In the genomic region with DNA sequence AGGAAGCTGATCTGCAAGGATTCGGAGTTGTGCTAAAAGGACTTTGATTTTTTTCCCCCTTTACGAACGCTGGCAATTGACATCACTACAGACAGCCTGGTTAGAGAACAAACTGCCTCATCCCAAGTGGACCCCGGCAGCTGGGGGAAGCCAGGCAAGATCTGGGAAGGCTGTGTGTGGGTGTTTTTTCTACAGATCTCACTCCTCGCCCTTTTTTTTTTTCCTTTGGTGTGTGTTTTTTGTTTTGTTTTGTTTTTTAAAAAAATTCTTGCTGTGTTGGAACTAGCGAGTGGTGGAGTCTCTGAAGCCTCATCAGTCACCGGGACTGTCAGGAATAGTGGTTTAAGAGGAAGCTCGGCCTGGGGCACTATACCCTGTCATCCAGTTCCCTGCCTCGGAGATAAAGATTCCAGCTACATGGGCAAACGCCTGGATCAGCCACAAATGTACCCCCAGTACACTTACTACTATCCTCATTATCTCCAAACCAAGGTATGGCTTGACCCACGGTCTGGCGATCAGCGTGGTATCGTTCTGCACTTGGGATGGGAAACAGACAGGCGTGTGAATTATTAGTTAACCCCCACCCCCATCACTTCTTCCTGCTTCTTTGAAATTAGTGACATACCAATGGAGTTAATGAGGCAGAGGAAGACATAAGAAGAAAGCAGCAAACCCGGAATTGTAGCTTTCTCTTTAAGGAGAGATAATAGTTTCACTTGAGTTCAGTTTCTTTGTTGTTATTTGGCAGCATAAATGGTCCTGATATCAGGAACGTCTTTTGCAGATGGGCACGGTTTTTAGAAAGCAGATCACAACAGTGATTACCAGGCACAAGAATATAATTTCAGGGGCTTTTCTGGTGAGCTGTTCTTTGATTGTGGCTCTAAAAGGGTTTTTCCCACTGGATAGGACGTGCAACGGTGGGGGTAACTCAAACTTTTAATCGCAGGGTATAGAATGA, we compare ENCODE assay signal across 8 cellular contexts. TPM values are rescaled to one million over a fixed set of nuclear protein-coding genes. Genes with fewer than 3 reads are reported as not detected.
DNase-seq lines count a peak whose midpoint lies in the region; ATAC-seq and TF ChIP-seq lines count a peak whose summit lies in the region.

No MANE protein-coding gene starts in this region.

- H3K27me3 Mint-ChIP-seq in MCF 10A (ENCODE audit: insufficient read depth, unreplicated experiment), result no peaks in the 10 kb centered on the region

- TF ChIP-seq CTCF in IMR-90 (conservative IDR thresholded peaks at IDR 0.05; ENCODE audit: low read depth, low read length), result no peak
- no peak for TF ChIP-seq CTCF in MCF 10A (IDR thresholded peaks at IDR 0.05; ENCODE audit: unreplicated experiment)

- H2BK15ac ChIP-seq in IMR-90 (ENCODE audit: low read depth, low read length), result peak overlapping the region; percentile 71; the same call in 2 of the 3 replicates

- H3K4me3 ChIP-seq in IMR-90 (ENCODE audit: insufficient read depth, low read depth, low read length) (peak overlapping the region; percentile 91), subcutaneous abdominal adipose tissue (ENCODE audit: low read depth in 1 of 5, low read length in 5 of 5) (peak overlapping the region; percentile 72 to 94 (median 89))

- peak overlapping the region; percentile 96 for H4K91ac ChIP-seq in IMR-90 (ENCODE audit: insufficient read depth, low read depth, low read length)

- H3K14ac ChIP-seq in IMR-90 (replicated peaks; ENCODE audit: low read depth, low read length), result peak overlapping the region; percentile 98

- peak overlapping the region; percentile 45 to 92 for H4K8ac ChIP-seq in IMR-90 (ENCODE audit: low read depth in 2 of 2, low read length in 2 of 2)

- H3K4ac ChIP-seq in IMR-90 (ENCODE audit: low read depth, low read length), result peak overlapping the region; percentile 97

- H3K9ac ChIP-seq in IMR-90 (ENCODE audit: low read depth, low read length) (peak overlapping the region; percentile 99), subcutaneous abdominal adipose tissue (ENCODE audit: low read length in 5 of 5) (peak overlapping the region; percentile 76 to 95 (median 90))

- H2BK5ac ChIP-seq in IMR-90 (ENCODE audit: low read depth, low read length, poor library complexity, severe bottlenecking), result peak overlapping the region; percentile 95

- H3K27ac Mint-ChIP-seq in MCF 10A (ENCODE audit: low read depth, unreplicated experiment), result peak overlapping the region; percentile 85

- H3K27ac ChIP-seq in IMR-90 (ENCODE audit: insufficient read depth, low read length) (peak overlapping the region; percentile 95), subcutaneous abdominal adipose tissue (ENCODE audit: low read depth, low read length) (peak overlapping the region; percentile 95)

- peak overlapping the region; percentile 95 for H4K5ac ChIP-seq in IMR-90 (ENCODE audit: low read depth, low read length)

- H3K9me3 ChIP-seq in IMR-90 (ENCODE audit: control insufficient read depth, insufficient read depth, low read length), result no peaks in the 10 kb centered on the region
- H3K9me3 ChIP-seq in subcutaneous abdominal adipose tissue (ENCODE audit: control insufficient read depth in 5 of 5, low read length in 5 of 5), result no peaks in the 10 kb centered on the region

- peak; percentile 65 for DNase-seq in ELR (ENCODE audit: low read depth)
- DNase-seq in IMR-90, result peak; percentile 59
- DNase-seq in MCF 10A (ENCODE audit: unreplicated experiment), result peak; percentile 59
- peak in 1 of 2 donors; percentile 6 for DNase-seq in left colon
- DNase-seq in epidermal melanocyte (ENCODE audit: insufficient read length, low spot score), result no peak
- no peak for DNase-seq in posterior vena cava (ENCODE audit: low spot score)

- no peaks in the 10 kb centered on the region for H4K20me1 ChIP-seq in IMR-90 (ENCODE audit: insufficient read depth, low read length)

- BruUV-seq in IMR-90 (replicated peaks; lab: Mats Ljungman, UMichigan), result TSS peak; percentile 85
- BruUV-seq in MCF 10A (replicated peaks; lab: Mats Ljungman, UMichigan), result TSS peak; percentile 56

- H3K36me3 ChIP-seq in IMR-90 (ENCODE audit: control insufficient read depth, insufficient read depth, low read length) (no peaks in the 10 kb centered on the region), subcutaneous abdominal adipose tissue (ENCODE audit: control insufficient read depth in 5 of 5, insufficient read depth in 5 of 5, low read length in 5 of 5) (no peaks in the 10 kb centered on the region)

- H3K4me1 ChIP-seq in IMR-90 (ENCODE audit: control insufficient read depth, insufficient read depth, low read length) (peaks cover 9% of the 10 kb centered on the region), subcutaneous abdominal adipose tissue (ENCODE audit: control insufficient read depth in 5 of 5, insufficient read depth in 5 of 5, low read length in 5 of 5) (peaks cover 0 to 32% (median 24%) of the 10 kb centered on the region in 5 donors)

- peaks cover 12 to 40% of the 10 kb centered on the region in 2 experiments for H3K79me1 ChIP-seq in IMR-90 (ENCODE audit: low read depth in 1 of 2, low read length in 2 of 2)

- in situ Hi-C loops in IMR-90 (cut with MboI; ENCODE audit: low sequenced_read_pairs), result loop anchor here (10.0 kb wide), 2 partner anchors 367 to 483 kb away; no protein-coding TSS in a partner anchor

- peak overlapping the region; percentile 80 for H2AK9ac ChIP-seq in IMR-90 (replicated peaks; ENCODE audit: low read depth, low read length, poor library complexity)

- peak; percentile 7; the same call in 1 of the 2 replicates for TF ChIP-seq RAD21 in IMR-90 (IDR thresholded peaks at IDR 0.05; ENCODE audit: low read length)

- peak overlapping the region; percentile 84 for H2BK20ac ChIP-seq in IMR-90 (ENCODE audit: low read depth, low read length)

- no peaks in the 10 kb centered on the region for H3K9me3 Mint-ChIP-seq in MCF 10A (ENCODE audit: unreplicated experiment)

- POLR2A ChIA-PET in IMR-90 (lab: Charles Lee; ENCODE audit: unreplicated experiment) (interaction anchor here (0.6 to 0.7 kb wide), 5 partner anchors 50 to 546 kb away, joined by 3 to 12 read pairs (median 3); no protein-coding TSS in a partner anchor), MCF 10A (lab: Yijun Ruan, JAX) (interaction anchor here (0.6 to 4.0 kb wide), 38 partner anchors 9 to 933 kb away, joined by 3 to 75 read pairs (median 5); a partner anchor contains a TSS)

- peak overlapping the region; percentile 99 for H3K23ac ChIP-seq in IMR-90 (ENCODE audit: low read depth, low read length)

- dilution Hi-C loops in IMR-90 (cut with HindIII; ENCODE audit: low sequenced_read_pairs, unreplicated experiment), result no loop called here

- H3K36me3 Mint-ChIP-seq in MCF 10A (ENCODE audit: insufficient read depth, unreplicated experiment), result no peaks in the 10 kb centered on the region

- 0% methylated on average over 2 of the region's 21 CpGs; no CpG with 5 or more reads in 1 of the 2 experiments for WGBS in IMR-90 (ENCODE audit: extremely low coverage in 2 of 2, insufficient read length in 1 of 2), 2 experiments

- H3K4me3 Mint-ChIP-seq in MCF 10A (ENCODE audit: unreplicated experiment), result peak overlapping the region; percentile 79

- CTCF ChIA-PET in IMR-90 (lab: Yijun Ruan, JAX), result interaction anchor here (0.6 to 1.5 kb wide), 9 partner anchors 45 to 564 kb away, joined by 3 to 9 read pairs (median 3); no protein-coding TSS in a partner anchor
- CTCF ChIA-PET in MCF 10A (lab: Yijun Ruan, JAX), result interaction anchor here (0.6 to 3.1 kb wide), 27 partner anchors 9 to 760 kb away, joined by 3 to 17 read pairs (median 4); no protein-coding TSS in a partner anchor

- peak overlapping the region; percentile 94 for H3K56ac ChIP-seq in IMR-90 (ENCODE audit: extremely low read depth, insufficient read depth, low read length)

- H2BK120ac ChIP-seq in IMR-90 (ENCODE audit: low read depth, low read length), result peak overlapping the region; percentile 89

- H3K18ac ChIP-seq in IMR-90 (ENCODE audit: low read depth, low read length), result peak overlapping the region; percentile 98

- H3K27me3 ChIP-seq in IMR-90 (ENCODE audit: control insufficient read depth, insufficient read depth, low read length), result no peaks in the 10 kb centered on the region
- H3K27me3 ChIP-seq in subcutaneous abdominal adipose tissue (ENCODE audit: control insufficient read depth in 5 of 5, insufficient read depth in 4 of 5, low read length in 5 of 5), result no peaks in the 10 kb centered on the region

- peak; percentile 11 for TF ChIP-seq POLR2A in IMR-90 (IDR thresholded peaks at IDR 0.05; ENCODE audit: low read depth, low read length)

- peak overlapping the region; percentile 94 for H3K4me2 ChIP-seq in IMR-90 (ENCODE audit: low read depth, low read length)

- peaks cover 6% of the 10 kb centered on the region; the same call in 1 of the 2 replicates for H3K9me1 ChIP-seq in IMR-90 (ENCODE audit: insufficient read depth, low read length)

- H2AFZ ChIP-seq in IMR-90 (replicated peaks; ENCODE audit: low read length, poor library complexity), result peak overlapping the region; percentile 78

- intact Hi-C loops in IMR-90 (cut with micrococcal nuclease) (loop anchor here (1.0 to 10.0 kb wide), 14 partner anchors 53 to 916 kb away; no protein-coding TSS in a partner anchor), MCF 10A (cut with micrococcal nuclease) (loop anchor here (1.0 to 10.0 kb wide), 10 partner anchors 56 to 1473 kb away; no protein-coding TSS in a partner anchor), left colon (cut with DNase I, micrococcal nuclease) (loop anchor here in 1 of 2 donors (10.0 kb wide), 1 partner anchor 413 kb away; no protein-coding TSS in a partner anchor), posterior vena cava (cut with DNase I) (loop anchor here in 1 of 2 donors (10.0 kb wide), 1 partner anchor 153 kb away; no protein-coding TSS in a partner anchor)

- peak; percentile 52 for ATAC-seq in GM21515 (IDR thresholded peaks at IDR 0.05; ENCODE audit: unreplicated experiment)
- ATAC-seq in IMR-90 (ENCODE audit: low read depth), result peak; percentile 7; the same call in 1 of the 2 replicates
- ATAC-seq in left colon, result peak; percentile 32

- peak overlapping the region; percentile 41 for H2AK5ac ChIP-seq in IMR-90 (ENCODE audit: low read depth, low read length)

- H3K4me1 Mint-ChIP-seq in MCF 10A (ENCODE audit: insufficient read depth, unreplicated experiment), result peaks cover 27% of the 10 kb centered on the region

TF ChIP-seq in IMR-90, 13 proteins besides CTCF, POLR2A, EP300 and RAD21 (continues in another document):
- TF ChIP-seq, protein P1, sequence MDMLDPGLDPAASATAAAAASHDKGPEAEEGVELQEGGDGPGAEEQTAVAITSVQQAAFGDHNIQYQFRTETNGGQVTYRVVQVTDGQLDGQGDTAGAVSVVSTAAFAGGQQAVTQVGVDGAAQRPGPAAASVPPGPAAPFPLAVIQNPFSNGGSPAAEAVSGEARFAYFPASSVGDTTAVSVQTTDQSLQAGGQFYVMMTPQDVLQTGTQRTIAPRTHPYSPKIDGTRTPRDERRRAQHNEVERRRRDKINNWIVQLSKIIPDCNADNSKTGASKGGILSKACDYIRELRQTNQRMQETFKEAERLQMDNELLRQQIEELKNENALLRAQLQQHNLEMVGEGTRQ (IDR thresholded peaks at IDR 0.05; ENCODE audit: low read depth, low read length), result no peak

RNA-seq across cellular contexts. Expression of a gene that starts 0.7 kb away (rescaled TPM):
- total RNA-seq in IMR-90 (2012; rRNA removed) (110 and 127 TPM in 2 replicates), MCF 10A (2022) (65.5 and 74.2 TPM in 2 replicates), left colon (10 to 100 TPM in 1 of 2 donors, 1 to 10 TPM in 1; 7.1 to 11.5 TPM), posterior vena cava (100 to 1,000 TPM in 1 of 2 donors, 10 to 100 TPM in 1; 87.1 to 109 TPM)
- polyA plus RNA-seq in IMR-90 (2012; rRNA removed), result 15.2 and 17.1 TPM in 2 replicates
- polyA plus RNA-seq in IMR-90 (2012; cell fraction: cytosol; rRNA removed), result 4.3 and 5.0 TPM in 2 replicates
- 10.2 and 28.8 TPM in 2 replicates for polyA plus RNA-seq in IMR-90 (2012; cell fraction: nucleus; rRNA removed; ENCODE audit: low replicate concordance)

Comparison
In these comparisons a context has a peak if more than half of its experiments do, and no peak if none do; other contexts are left out.
1. DNase-seq: peak in ELR (single experiment), IMR-90 (single experiment) and MCF 10A (single experiment); none in epidermal melanocyte (single experiment) and posterior vena cava (single experiment).
2. Peak in every context shown above with its lines, with median percentiles within 50 percentile points of each other: ATAC-seq.